8 cellular contexts compared by ENCODE assay signal in the genomic region with DNA sequence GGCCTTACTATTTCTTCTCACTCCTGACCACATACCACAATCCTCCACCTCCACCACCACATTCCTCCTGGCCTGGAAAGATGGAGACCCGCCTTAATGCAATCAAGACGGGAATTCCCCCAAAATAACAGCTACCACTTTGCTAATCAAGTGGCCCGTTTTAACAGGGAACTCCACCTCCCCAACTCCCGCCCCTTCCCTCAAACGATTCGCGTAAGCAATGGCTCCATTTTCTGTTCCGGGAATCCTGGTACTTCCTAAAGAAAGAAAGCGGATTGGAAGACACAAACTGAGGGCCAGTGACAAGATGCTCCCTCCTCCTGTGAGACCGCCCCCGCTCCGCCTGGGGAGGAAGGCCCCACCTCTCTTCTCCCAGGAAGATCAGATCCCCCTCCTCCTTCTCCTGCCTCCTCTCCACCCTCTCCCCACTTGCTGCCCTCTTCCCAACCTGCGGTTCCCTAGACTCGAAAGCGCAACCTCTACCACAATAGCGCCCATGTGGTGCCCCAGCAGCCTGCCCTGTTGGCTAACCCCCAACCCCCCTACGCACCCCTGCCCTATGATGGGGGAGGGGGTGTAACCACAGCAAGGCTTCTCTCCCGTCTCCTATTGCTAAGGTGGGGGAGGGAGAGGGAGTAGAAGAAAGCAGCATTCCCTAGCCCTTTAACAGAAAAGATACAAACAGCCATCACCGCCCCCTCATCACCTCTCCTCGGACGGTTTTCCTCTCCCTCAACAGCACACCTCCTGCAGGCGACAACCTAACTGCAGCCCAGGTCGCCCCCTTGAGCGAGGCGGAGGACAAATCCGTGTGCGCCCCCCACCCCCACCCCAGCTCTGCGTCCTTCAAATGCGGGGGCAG. TPM values are rescaled to one million over a fixed set of nuclear protein-coding genes. Genes with fewer than 3 reads are reported as not detected.
DNase-seq lines count a peak whose midpoint lies in the region; ATAC-seq and TF ChIP-seq lines count a peak whose summit lies in the region.

No MANE protein-coding gene starts in this region.

- peaks cover 41% of the 10 kb centered on the region for H3K4me1 Mint-ChIP-seq in T-helper 17 cell
- peaks cover 56% of the 10 kb centered on the region for H3K4me1 Mint-ChIP-seq in stimulated activated memory B cell treated with anti-CD40 and anti-IgM and Interleukin-4, amounts not matched to agents 10 μg/mL and 1 μg/mL and 100 μg/mL, for 72 hours

- peak; percentile 93 for DNase-seq in DMS 273 (lab: John Stamatoyannopoulos, UW; ENCODE audit: unreplicated experiment)
- DNase-seq in NCI-H1105 treated with DMSO at 0.1 percent for 48 hours (lab: John Stamatoyannopoulos, UW), result peak; percentile 84
- no peak for DNase-seq in T-helper 17 cell
- DNase-seq in ecto neural progenitor cell (ENCODE audit: low spot score), result peak; percentile 93
- DNase-seq in left lung, result peak; percentile 88 to 92

- no peaks in the 10 kb centered on the region for H3K9me3 Mint-ChIP-seq in stimulated activated memory B cell treated with anti-CD40 and anti-IgM and Interleukin-4, amounts not matched to agents 10 μg/mL and 1 μg/mL and 100 μg/mL, for 72 hours

- H3K4me1 ChIP-seq in left lung, result peaks cover 12 to 38% of the 10 kb centered on the region in 2 donors

- H3K9me3 ChIP-seq in T-helper 17 cell (ENCODE audit: control insufficient read depth, low read length, poor library complexity, severe bottlenecking), result no peaks in the 10 kb centered on the region
- no peaks in the 10 kb centered on the region for H3K9me3 ChIP-seq in left lung

- H3K4me3 ChIP-seq in left lung, result peak overlapping the region; percentile 97 to 100

- H3K27me3 ChIP-seq in left lung, result peaks cover 0 to 6% of the 10 kb centered on the region in 2 donors

- H3K36me3 ChIP-seq in left lung, result peaks cover 3 to 19% of the 10 kb centered on the region in 2 donors

- peaks cover 6% of the 10 kb centered on the region for H3K27me3 Mint-ChIP-seq in T-helper 17 cell
- peaks cover 8% of the 10 kb centered on the region for H3K27me3 Mint-ChIP-seq in stimulated activated memory B cell treated with anti-CD40 and anti-IgM and Interleukin-4, amounts not matched to agents 10 μg/mL and 1 μg/mL and 100 μg/mL, for 72 hours

- peak overlapping the region; percentile 99 for H3K4me3 Mint-ChIP-seq in T-helper 17 cell
- peak overlapping the region; percentile 97 for H3K4me3 Mint-ChIP-seq in stimulated activated memory B cell treated with anti-CD40 and anti-IgM and Interleukin-4, amounts not matched to agents 10 μg/mL and 1 μg/mL and 100 μg/mL, for 72 hours

- peak; percentile 31 for ATAC-seq in GM21529 (IDR thresholded peaks at IDR 0.05; ENCODE audit: unreplicated experiment)
- ATAC-seq in T-helper 17 cell, result peak; percentile 25
- peak; percentile 91 for ATAC-seq in left lung
- peak; percentile 47 for ATAC-seq in stimulated activated memory B cell treated with anti-CD40 and anti-IgM and Interleukin-4, amounts not matched to agents 10 μg/mL and 1 μg/mL and 100 μg/mL, for 72 hours
- no peak for ATAC-seq in HG02840 (IDR thresholded peaks at IDR 0.05; ENCODE audit: low FRiP score, unreplicated experiment)

- peaks cover 8% of the 10 kb centered on the region for H3K36me3 Mint-ChIP-seq in T-helper 17 cell (ENCODE audit: low read depth)
- peaks cover 17% of the 10 kb centered on the region for H3K36me3 Mint-ChIP-seq in stimulated activated memory B cell treated with anti-CD40 and anti-IgM and Interleukin-4, amounts not matched to agents 10 μg/mL and 1 μg/mL and 100 μg/mL, for 72 hours

- intact Hi-C loops in left lung (cut with DNase I), result no loop called here

- peak overlapping the region; percentile 92 for H3K27ac Mint-ChIP-seq in T-helper 17 cell
- peak overlapping the region; percentile 89 for H3K27ac Mint-ChIP-seq in stimulated activated memory B cell treated with anti-CD40 and anti-IgM and Interleukin-4, amounts not matched to agents 10 μg/mL and 1 μg/mL and 100 μg/mL, for 72 hours

- no peak for TF ChIP-seq CTCF in left lung (IDR thresholded peaks at IDR 0.05)

- H3K27ac ChIP-seq in left lung, result peak overlapping the region; percentile 82 to 89

RNA-seq across cellular contexts. Expression of a gene that starts 0.8 kb away (rescaled TPM):
- total RNA-seq in T-helper 17 cell (100 to 1,000 TPM in 1 of 2 donors, 10 to 100 TPM in 1; 80.1 to 111 TPM), left lung (100 to 1,000 TPM; 184 to 186 TPM)

RNA-seq across cellular contexts. Expression of a gene that starts 15.0 kb away (rescaled TPM):
- total RNA-seq in T-helper 17 cell (10 to 100 TPM; 13.8 to 17.6 TPM), left lung (under 1 TPM; 0.15 to 0.58 TPM)

RNA-seq across cellular contexts. Expression of a gene that starts 21.6 kb away (rescaled TPM):
- total RNA-seq in T-helper 17 cell (1 to 10 TPM; 2.2 to 2.3 TPM), left lung (not detected)

RNA-seq across cellular contexts. Expression of a gene that starts 31.2 kb away (rescaled TPM):
- 100 to 1,000 TPM; 132 to 145 TPM for total RNA-seq in T-helper 17 cell
- 10 to 100 TPM; 51.6 to 87.4 TPM for total RNA-seq in left lung

RNA-seq across cellular contexts. Expression of a gene that starts 42.7 kb away (rescaled TPM):
- under 1 TPM; 0.62 to 0.70 TPM for total RNA-seq in T-helper 17 cell
- total RNA-seq in left lung, result under 1 TPM; 0.06 to 0.08 TPM

Comparison
In these comparisons a context has a peak if more than half of its experiments do, and no peak if none do; other contexts are left out.
1. DNase-seq: peak in DMS 273 (single experiment), NCI-H1105 treated with DMSO at 0.1 percent for 48 hours (single experiment), ecto neural progenitor cell (single experiment) and left lung (2 of 2); none in T-helper 17 cell (0 of 3).
2. RNA of a gene that starts 15.0 kb away (total RNA-seq): 13.8 to 17.6 TPM in T-helper 17 cell; 0.15 to 0.58 TPM in left lung; every median in the first group is over 4 times any median in the second.